In the genomic region with DNA sequence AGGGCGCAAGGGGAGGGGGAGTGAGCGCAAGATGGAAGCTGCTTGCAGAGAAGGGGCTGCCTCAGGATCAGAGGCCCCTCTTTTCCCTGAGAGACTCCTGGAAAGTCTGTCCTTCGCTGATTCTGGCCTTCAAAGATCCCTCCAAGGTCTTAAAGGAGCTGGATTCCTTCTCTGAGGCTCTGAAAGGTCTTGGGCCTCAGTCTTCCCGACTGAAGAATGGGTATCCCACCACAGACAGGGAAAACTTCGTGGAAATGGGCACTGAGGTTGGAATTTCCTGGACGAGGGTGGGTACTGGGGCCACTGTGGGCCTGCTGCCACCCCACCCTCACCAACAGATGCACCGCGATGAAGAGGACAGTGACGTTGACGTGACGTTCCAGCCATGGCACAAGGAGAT, we compare ENCODE assay signal across 18 cellular contexts. TPM values are rescaled to one million over a fixed set of nuclear protein-coding genes. Genes with fewer than 3 reads are reported as not detected.
A peak's percentile ranks its signal among the peaks of the same experiment; 100 is the strongest.
DNase-seq lines count a peak whose midpoint lies in the region; ATAC-seq, FAIRE-seq and TF ChIP-seq lines count a peak whose summit lies in the region.
"Had no signal": no experiment of that assay in that cellular context is flagged by ENCODE, and none has a peak within 500 bp of the region (broad histone marks: within the 10 kb centered on the region; RNA-seq: fewer than 3 reads in every experiment).

No MANE protein-coding gene starts in this region.

- peak; percentile 52 for FAIRE-seq in urothelium cell line (lab: Jason Lieb, UNC)

- no peak for ATAC-seq in activated T-cell treated with anti-CD3 and anti-CD28 coated beads, Interleukin-2, amount 50 U/mL, for 4 hours
- ATAC-seq in activated T-cell treated with anti-CD3 and anti-CD28 coated beads, Interleukin-2, amount 50 U/mL, for 72 hours (replicated peaks in 1 of 2): no peak

- H3K27me3 Mint-ChIP-seq in activated T-cell treated with anti-CD3 and anti-CD28 coated beads, Interleukin-2, amount 50 U/mL, for 4 hours (ENCODE audit: low read depth): no peaks in the 10 kb centered on the region
- no peaks in the 10 kb centered on the region for H3K27me3 Mint-ChIP-seq in activated T-cell treated with anti-CD3 and anti-CD28 coated beads, Interleukin-2, amount 50 U/mL, for 72 hours (ENCODE audit: low read depth)
- H3K27me3 Mint-ChIP-seq in chondrocyte (ENCODE audit: low read depth): no peaks in the 10 kb centered on the region
- H3K27me3 Mint-ChIP-seq in MCF 10A (ENCODE audit: insufficient read depth, unreplicated experiment): no peaks in the 10 kb centered on the region

- H3K27ac ChIP-seq in RWPE1: peak overlapping the region; percentile 95; the same call in 1 of the 2 replicates
- no peak overlapping the region for H3K27ac ChIP-seq in caudate nucleus (ENCODE audit: low read depth, low read length)
- H3K27ac ChIP-seq: C4-2B had no signal

- POLR2A ChIA-PET in RWPE1 (lab: Yijun Ruan, JAX; ENCODE audit: low non-redundant PET): no interaction called here
- POLR2A ChIA-PET in MCF 10A (lab: Yijun Ruan, JAX): no interaction called here

- TF ChIP-seq CTCF in RWPE1 (conservative IDR thresholded peaks at IDR 0.05; ENCODE audit: low read depth) (no peak), chondrocyte (IDR thresholded peaks at IDR 0.05) (no peak), MCF 10A (IDR thresholded peaks at IDR 0.05; ENCODE audit: unreplicated experiment) (no peak)

- no TSS peak for BruUV-seq in MCF 10A (replicated peaks; lab: Mats Ljungman, UMichigan)

- H3K36me3 Mint-ChIP-seq in activated T-cell treated with anti-CD3 and anti-CD28 coated beads, Interleukin-2, amount 50 U/mL, for 4 hours (ENCODE audit: insufficient read depth): no peaks in the 10 kb centered on the region
- H3K36me3 Mint-ChIP-seq in activated T-cell treated with anti-CD3 and anti-CD28 coated beads, Interleukin-2, amount 50 U/mL, for 72 hours (ENCODE audit: insufficient read depth in 2 of 2): peaks cover 1 to 2% of the 10 kb centered on the region in 2 donors
- no peaks in the 10 kb centered on the region for H3K36me3 Mint-ChIP-seq in chondrocyte (ENCODE audit: low read depth)
- no peaks in the 10 kb centered on the region for H3K36me3 Mint-ChIP-seq in MCF 10A (ENCODE audit: insufficient read depth, unreplicated experiment)

- no peak overlapping the region for H3K27ac Mint-ChIP-seq in activated T-cell treated with anti-CD3 and anti-CD28 coated beads, Interleukin-2, amount 50 U/mL, for 72 hours
- H3K27ac Mint-ChIP-seq in chondrocyte (ENCODE audit: unreplicated experiment): no peak overlapping the region
- no peak overlapping the region for H3K27ac Mint-ChIP-seq in MCF 10A (ENCODE audit: low read depth, unreplicated experiment)

- H3K4me3 Mint-ChIP-seq in activated T-cell treated with anti-CD3 and anti-CD28 coated beads, Interleukin-2, amount 50 U/mL, for 4 hours: peak overlapping the region; percentile 37
- H3K4me3 Mint-ChIP-seq in activated T-cell treated with anti-CD3 and anti-CD28 coated beads, Interleukin-2, amount 50 U/mL, for 72 hours: no peak overlapping the region
- H3K4me3 Mint-ChIP-seq in chondrocyte (ENCODE audit: unreplicated experiment) (peak overlapping the region; percentile 19), MCF 10A (ENCODE audit: unreplicated experiment) (no peak overlapping the region)

- intact Hi-C loops in head of caudate nucleus (cut with DNase I) (no loop called here), MCF 10A (cut with micrococcal nuclease) (no loop called here)

- H3K4me1 Mint-ChIP-seq in activated T-cell treated with anti-CD3 and anti-CD28 coated beads, Interleukin-2, amount 50 U/mL, for 4 hours (ENCODE audit: low read depth): peaks cover 37% of the 10 kb centered on the region
- peaks cover 35% of the 10 kb centered on the region for H3K4me1 Mint-ChIP-seq in activated T-cell treated with anti-CD3 and anti-CD28 coated beads, Interleukin-2, amount 50 U/mL, for 72 hours (ENCODE audit: low read depth)
- peaks cover 10% of the 10 kb centered on the region for H3K4me1 Mint-ChIP-seq in chondrocyte (ENCODE audit: low read depth)
- H3K4me1 Mint-ChIP-seq in MCF 10A (ENCODE audit: insufficient read depth, unreplicated experiment): peaks cover 7% of the 10 kb centered on the region

- CTCF ChIA-PET in RWPE1 (lab: Yijun Ruan, JAX) (interaction anchor here (3.4 kb wide), 1 partner anchor 22 kb away, joined by 12 read pairs; a partner anchor contains a TSS), MCF 10A (lab: Yijun Ruan, JAX) (no interaction called here)

- no peak for DNase-seq in activated T-cell treated with anti-CD3 and anti-CD28 coated beads, Interleukin-2, amount 50 U/mL, for 4 hours
- DNase-seq in activated T-cell treated with anti-CD3 and anti-CD28 coated beads, Interleukin-2, amount 50 U/mL, for 72 hours: no peak
- DNase-seq in RWPE1 (ENCODE audit: low spot score): no peak
- DNase-seq in chondrocyte (ENCODE audit: low spot score): no peak
- DNase-seq in urothelium cell line (ENCODE audit: low spot score): no peak
- DNase-seq in caudate nucleus (lab: John Stamatoyannopoulos, UW): no peak
- no peak for DNase-seq in head of caudate nucleus
- no peak for DNase-seq in MCF 10A (ENCODE audit: unreplicated experiment)
- DNase-seq: 8988T; Calu3; DMS53; HCEC 1CT; NCI-H1930; NCI-H446 treated with DMSO at 0.1 percent for 48 hours; NK-92 treated with Interleukin-12 subunit alpha and Interleukin-12 subunit beta, amount 100 ng/mL, for 24 hours; SIG-M5 had no signal

- H3K9me3 Mint-ChIP-seq in activated T-cell treated with anti-CD3 and anti-CD28 coated beads, Interleukin-2, amount 50 U/mL, for 4 hours: no peaks in the 10 kb centered on the region
- H3K9me3 Mint-ChIP-seq in activated T-cell treated with anti-CD3 and anti-CD28 coated beads, Interleukin-2, amount 50 U/mL, for 72 hours: no peaks in the 10 kb centered on the region
- H3K9me3 Mint-ChIP-seq in chondrocyte (ENCODE audit: low read depth) (peaks cover 3% of the 10 kb centered on the region), MCF 10A (ENCODE audit: unreplicated experiment) (no peaks in the 10 kb centered on the region)

RNA-seq across cellular contexts. Expression of a gene that starts 3.1 kb away (rescaled TPM):
- total RNA-seq in activated T-cell treated with anti-CD3 and anti-CD28 coated beads, Interleukin-2, amount 50 U/mL, for 4 hours: 10 to 100 TPM; 43.9 to 49.6 (median 45.6) TPM
- total RNA-seq in activated T-cell treated with anti-CD3 and anti-CD28 coated beads, Interleukin-2, amount 50 U/mL, for 72 hours: 1 to 10 TPM; 8.0 to 9.2 TPM
- total RNA-seq in chondrocyte (11.0 to 13.3 TPM (median 11.2 TPM) in 3 replicates), MCF 10A (2022) (35.2 and 37.8 TPM in 2 replicates)

RNA-seq across cellular contexts. Expression of a gene that starts 3.5 kb away (rescaled TPM):
- total RNA-seq in activated T-cell treated with anti-CD3 and anti-CD28 coated beads, Interleukin-2, amount 50 U/mL, for 4 hours: under 1 TPM; 0.37 to 0.58 (median 0.57) TPM
- total RNA-seq in activated T-cell treated with anti-CD3 and anti-CD28 coated beads, Interleukin-2, amount 50 U/mL, for 72 hours: 1 to 10 TPM in 1 of 2 donors, under 1 TPM in 1; 0.55 to 5.3 TPM
- total RNA-seq in chondrocyte (not detected in 3 replicates), MCF 10A (2022) (0.19 and 0.32 TPM in 2 replicates)
- total RNA-seq: Calu3, OCI-LY7 had no signal

RNA-seq across cellular contexts. Expression of a gene that starts 5.6 kb away (rescaled TPM):
- total RNA-seq in activated T-cell treated with anti-CD3 and anti-CD28 coated beads, Interleukin-2, amount 50 U/mL, for 4 hours: not detected
- not detected for total RNA-seq in activated T-cell treated with anti-CD3 and anti-CD28 coated beads, Interleukin-2, amount 50 U/mL, for 72 hours
- total RNA-seq in chondrocyte (0.27 TPM in 1 of 3 replicates, not detected in the others), MCF 10A (2022) (not detected in 2 replicates)

RNA-seq across cellular contexts. Expression of a gene that starts 22.7 kb away (rescaled TPM):
- 10 to 100 TPM; 19.8 to 23.6 (median 20.1) TPM for total RNA-seq in activated T-cell treated with anti-CD3 and anti-CD28 coated beads, Interleukin-2, amount 50 U/mL, for 4 hours
- 10 to 100 TPM; 12.5 to 16.4 TPM for total RNA-seq in activated T-cell treated with anti-CD3 and anti-CD28 coated beads, Interleukin-2, amount 50 U/mL, for 72 hours
- total RNA-seq in chondrocyte: 6.1 to 8.1 TPM (median 6.4 TPM) in 3 replicates
- 8.4 and 11.3 TPM in 2 replicates for total RNA-seq in MCF 10A (2022)

Comparison
In these comparisons a context has a peak if more than half of its experiments do, and no peak if none do; other contexts are left out.
1. H3K4me3 Mint-ChIP-seq: peak in activated T-cell treated with anti-CD3 and anti-CD28 coated beads, Interleukin-2, amount 50 U/mL, for 4 hours (single experiment) and chondrocyte (single experiment); none in activated T-cell treated with anti-CD3 and anti-CD28 coated beads, Interleukin-2, amount 50 U/mL, for 72 hours (0 of 2) and MCF 10A (single experiment).